ENCODE assay signal across 1 cellular context in the genomic region with DNA sequence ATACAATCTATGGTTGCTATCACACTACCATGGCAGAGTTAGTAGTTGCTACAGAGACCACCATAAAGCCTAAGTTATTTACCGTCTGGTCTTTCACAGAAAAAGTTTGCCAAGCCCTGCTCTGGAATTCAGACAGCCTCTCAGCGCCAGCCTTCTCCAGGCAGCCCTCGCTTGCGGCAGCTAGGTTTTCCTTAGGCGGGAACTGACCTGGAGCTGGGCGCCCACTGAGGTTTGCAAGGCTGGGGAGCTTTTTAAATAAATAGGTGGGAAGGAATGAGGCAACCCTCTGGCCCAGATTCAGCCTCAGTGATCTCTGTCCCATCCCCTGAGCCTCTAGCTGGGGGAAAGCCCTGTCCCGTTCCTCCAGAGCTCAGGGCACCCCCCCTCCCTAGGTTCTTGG.
A peak's percentile ranks its signal among the peaks of the same experiment; 100 is the strongest.
TF ChIP-seq lines count a peak whose summit lies in the region.

No MANE protein-coding gene starts in this region.

TF ChIP-seq in K562, 482 proteins besides CTCF, POLR2A, EP300 and RAD21 (continued from another document):
- 0 out of 4 replicates have a peak, but pooled peaks of 1 of the 2 experiments have one; percentile 25 for TF ChIP-seq ZMIZ1 (IDR thresholded peaks at IDR 0.05; ENCODE audit: low read depth in 2 of 2, low read length in 2 of 2)
- TF ChIP-seq KAT2B (IDR thresholded peaks at IDR 0.05; ENCODE audit: low read depth, low read length), result no peak
